In the genomic region with DNA sequence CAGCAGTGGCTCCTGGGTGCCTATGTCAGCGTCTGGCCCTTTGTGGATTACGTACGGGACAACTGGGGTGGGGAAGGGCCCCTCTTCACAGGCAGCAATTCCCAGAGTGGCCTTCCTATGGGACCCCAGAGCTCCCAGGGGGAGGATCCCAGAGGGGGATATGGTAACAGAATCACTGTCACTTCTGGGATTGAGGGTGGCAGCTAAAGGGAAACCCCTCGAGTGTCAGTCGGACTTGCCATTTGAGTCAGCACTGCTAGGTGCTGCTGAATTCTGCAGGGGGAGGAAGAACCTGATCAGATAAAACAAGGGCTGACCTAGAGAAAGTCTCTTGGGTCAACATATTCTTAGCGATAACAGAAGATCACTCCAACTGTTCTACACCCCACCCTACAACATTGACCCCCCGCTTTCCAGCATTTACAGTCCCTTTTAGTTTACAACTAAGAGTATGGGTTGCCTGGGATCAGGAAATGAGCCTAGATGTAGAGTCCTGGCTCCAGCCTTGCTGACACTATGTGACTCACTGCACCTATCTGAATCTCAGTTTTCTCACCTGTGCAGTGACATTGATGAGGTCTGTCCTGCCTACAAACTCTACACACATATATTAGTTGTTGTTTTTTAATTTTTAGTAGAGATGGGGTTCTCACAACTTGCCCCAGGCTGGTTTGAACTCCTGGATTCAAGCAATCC, we compare ENCODE assay signal across 8 cellular contexts. TPM values are rescaled to one million over a fixed set of nuclear protein-coding genes. Genes with fewer than 3 reads are reported as not detected.
DNase-seq lines count a peak whose midpoint lies in the region; ATAC-seq, FAIRE-seq and TF ChIP-seq lines count a peak whose summit lies in the region.

No MANE protein-coding gene starts in this region.

- no peaks in the 10 kb centered on the region for H3K36me3 Mint-ChIP-seq in GM23338 (ENCODE audit: low read depth)
- H3K36me3 Mint-ChIP-seq in stimulated activated naive B cell treated with anti-CD40 and anti-IgM and Interleukin-4, amounts not matched to agents 10 μg/mL and 1 μg/mL and 100 μg/mL, for 72 hours = no peaks in the 10 kb centered on the region

- H3K36me3 ChIP-seq in GM23338 (ENCODE audit: insufficient read depth) (no peaks in the 10 kb centered on the region), MM.1S (replicated peaks; ENCODE audit: insufficient read depth, low read length) (no peaks in the 10 kb centered on the region), adrenal gland (replicated peaks in 1 of 2) (no peaks in the 10 kb centered on the region)

- peak in 1 of 2 donors; percentile 58 for TF ChIP-seq POLR2A in adrenal gland (IDR thresholded peaks at IDR 0.05)

- FAIRE-seq in GM18507 (lab: Jason Lieb, UNC) = peak; percentile 96

- ATAC-seq in GM23338 = peak; percentile 6
- ATAC-seq in stimulated activated naive B cell treated with anti-CD40 and anti-IgM and Interleukin-4, amounts not matched to agents 10 μg/mL and 1 μg/mL and 100 μg/mL, for 72 hours (replicated peaks) = peak; percentile 70 to 73

- H3K9ac ChIP-seq in MM.1S (ENCODE audit: low read length) = peak overlapping the region; percentile 83

- DNase-seq in GM18507 (ENCODE audit: extremely low spot score, insufficient read length, low read depth) (no peak), GM23338 (ENCODE audit: low spot score) (no peak), MM.1S (peak; percentile 76), adrenal gland (peak in 3 of 7 donors; percentile 43 to 51 (median 45)), kidney tubule cell (ENCODE audit: low spot score) (peak; percentile 59), NCI-H345 treated with DMSO at 0.1 percent for 48 hours (lab: John Stamatoyannopoulos, UW; ENCODE audit: unreplicated experiment) (no peak), H4 (ENCODE audit: low spot score) (no peak)
- DNase-seq in stimulated activated naive B cell treated with anti-CD40 and anti-IgM and Interleukin-4, amounts not matched to agents 10 μg/mL and 1 μg/mL and 100 μg/mL, for 72 hours = peak; percentile 75

- H3K9me2 ChIP-seq in GM23338 (ENCODE audit: insufficient read depth) (no peaks in the 10 kb centered on the region), MM.1S (replicated peaks; ENCODE audit: insufficient read depth, low read length) (no peaks in the 10 kb centered on the region)

- peak overlapping the region; percentile 92 for H3K4me2 ChIP-seq in GM23338
- H3K4me2 ChIP-seq in MM.1S (ENCODE audit: low read depth, low read length) = peak overlapping the region; percentile 97

- peak overlapping the region; percentile 90 for H3K27ac Mint-ChIP-seq in GM23338
- peak overlapping the region; percentile 97 for H3K27ac Mint-ChIP-seq in stimulated activated naive B cell treated with anti-CD40 and anti-IgM and Interleukin-4, amounts not matched to agents 10 μg/mL and 1 μg/mL and 100 μg/mL, for 72 hours

- H2AFZ ChIP-seq in GM23338 (peak overlapping the region; percentile 40; the same call in 1 of the 2 replicates), MM.1S (ENCODE audit: low read length) (peak overlapping the region; percentile 57)

- H3K4me3 Mint-ChIP-seq in GM23338 = peak overlapping the region; percentile 74
- peak overlapping the region; percentile 90 to 93 for H3K4me3 Mint-ChIP-seq in stimulated activated naive B cell treated with anti-CD40 and anti-IgM and Interleukin-4, amounts not matched to agents 10 μg/mL and 1 μg/mL and 100 μg/mL, for 72 hours

- H3K4me3 ChIP-seq in GM23338 = peak overlapping the region; percentile 62
- H3K4me3 ChIP-seq in MM.1S (ENCODE audit: low read length) = peak overlapping the region; percentile 70
- peak overlapping the region in 2 of 4 donors; percentile 36 to 70 for H3K4me3 ChIP-seq in adrenal gland

- WGBS in adrenal gland, 4 donors = 13 to 20% (median 16%) methylated on average over 7 of the region's 7 CpGs

- H3K4me1 ChIP-seq in GM23338 (ENCODE audit: insufficient read depth) = peaks cover 36% of the 10 kb centered on the region
- H3K4me1 ChIP-seq in MM.1S (ENCODE audit: low read length) = peaks cover 64% of the 10 kb centered on the region
- H3K4me1 ChIP-seq in adrenal gland (replicated peaks in 1 of 2) = peaks cover 35 to 44% of the 10 kb centered on the region in 2 donors

- intact Hi-C loops in adrenal gland (cut with DNase I) = no loop called here

- H3K9me3 ChIP-seq in MM.1S (replicated peaks; ENCODE audit: insufficient read depth, low read length) (no peaks in the 10 kb centered on the region), adrenal gland (replicated peaks in 1 of 3) (no peaks in the 10 kb centered on the region)

- TF ChIP-seq CTCF in GM23338 (conservative IDR thresholded peaks at IDR 0.05; ENCODE audit: low read depth in 2 of 2) = no peak
- TF ChIP-seq CTCF in MM.1S (IDR thresholded peaks at IDR 0.05; ENCODE audit: low read length) = no peak
- TF ChIP-seq CTCF in adrenal gland (IDR thresholded peaks at IDR 0.05) = no peak

- H3K27ac ChIP-seq in GM23338 (ENCODE audit: low read depth) (peak overlapping the region; percentile 97), MM.1S (ENCODE audit: low read length) (peak overlapping the region; percentile 99), adrenal gland (peak overlapping the region; percentile 84 to 99 (median 93))

- H4K20me1 ChIP-seq in GM23338 (replicated peaks; ENCODE audit: insufficient read depth) (no peaks in the 10 kb centered on the region), MM.1S (ENCODE audit: insufficient read depth, low read length) (no peaks in the 10 kb centered on the region)

- H3K79me2 ChIP-seq in GM23338 (replicated peaks; ENCODE audit: insufficient read depth) (no peaks in the 10 kb centered on the region), MM.1S (ENCODE audit: low read length) (no peaks in the 10 kb centered on the region)

- peaks cover 30% of the 10 kb centered on the region for H3K27me3 Mint-ChIP-seq in GM23338 (ENCODE audit: insufficient read depth, low read depth, poor library complexity)
- H3K27me3 Mint-ChIP-seq in stimulated activated naive B cell treated with anti-CD40 and anti-IgM and Interleukin-4, amounts not matched to agents 10 μg/mL and 1 μg/mL and 100 μg/mL, for 72 hours = no peaks in the 10 kb centered on the region

- H3K9me3 Mint-ChIP-seq in GM23338 = no peaks in the 10 kb centered on the region
- no peaks in the 10 kb centered on the region for H3K9me3 Mint-ChIP-seq in stimulated activated naive B cell treated with anti-CD40 and anti-IgM and Interleukin-4, amounts not matched to agents 10 μg/mL and 1 μg/mL and 100 μg/mL, for 72 hours

- peaks cover 60% of the 10 kb centered on the region for H3K4me1 Mint-ChIP-seq in GM23338
- peaks cover 38 to 61% of the 10 kb centered on the region in 2 donors for H3K4me1 Mint-ChIP-seq in stimulated activated naive B cell treated with anti-CD40 and anti-IgM and Interleukin-4, amounts not matched to agents 10 μg/mL and 1 μg/mL and 100 μg/mL, for 72 hours

- no peaks in the 10 kb centered on the region for H3K27me3 ChIP-seq in GM23338 (ENCODE audit: insufficient read depth)
- no peaks in the 10 kb centered on the region for H3K27me3 ChIP-seq in MM.1S (replicated peaks; ENCODE audit: insufficient read depth, low read length)
- no peaks in the 10 kb centered on the region for H3K27me3 ChIP-seq in adrenal gland

- peaks cover 29% of the 10 kb centered on the region for H3F3A ChIP-seq in GM23338 (replicated peaks; ENCODE audit: low read depth)
- peaks cover 46% of the 10 kb centered on the region for H3F3A ChIP-seq in MM.1S (ENCODE audit: insufficient read depth, low read length)

TF ChIP-seq in GM23338, 12 proteins besides CTCF, POLR2A, EP300 and RAD21:
- no peak for TF ChIP-seq STAT1 (IDR thresholded peaks at IDR 0.05; ENCODE audit: unreplicated experiment)
TF ChIP-seq in GM23338: peak in this region for 0.

RNA-seq across cellular contexts. Expression of a gene that starts 12.3 kb away (rescaled TPM):
- 110 and 136 TPM in 2 replicates for total RNA-seq in GM23338 (2014; rRNA removed; shearing (Covaris generic))
- polyA plus RNA-seq in GM23338 (2016; fragmentation: Nextera tagmentation; extraction: Ambion mirVana) (108 and 114 TPM in 2 replicates), adrenal gland (100 to 1,000 TPM; 109 to 149 (median 123) TPM)
- 100 to 1,000 TPM; 211 to 711 (median 386) TPM for total RNA-seq in adrenal gland
- total RNA-seq in H4 (2014; rRNA removed; shearing (Covaris generic)) = 227 and 278 TPM in 2 replicates

RNA-seq across cellular contexts. Expression of a gene that starts 45.4 kb away (rescaled TPM):
- total RNA-seq in GM23338 (2014; rRNA removed; shearing (Covaris generic)) = 30.3 and 37.2 TPM in 2 replicates
- 13.5 and 13.7 TPM in 2 replicates for polyA plus RNA-seq in GM23338 (2016; fragmentation: Nextera tagmentation; extraction: Ambion mirVana)
- total RNA-seq in adrenal gland = 10 to 100 TPM; 26.6 to 57.4 (median 36.7) TPM
- 100 to 1,000 TPM in 1 of 3 donors, 10 to 100 TPM in 1, 1 to 10 TPM in 1; 9.7 to 101 (median 10.1) TPM for polyA plus RNA-seq in adrenal gland
- 47.3 and 51.5 TPM in 2 replicates for total RNA-seq in H4 (2014; rRNA removed; shearing (Covaris generic))

RNA-seq across cellular contexts. Expression of a gene that starts 45.7 kb away (rescaled TPM):
- total RNA-seq in GM23338 (2014; rRNA removed; shearing (Covaris generic)) = 77.5 and 88.5 TPM in 2 replicates
- 116 and 126 TPM in 2 replicates for polyA plus RNA-seq in GM23338 (2016; fragmentation: Nextera tagmentation; extraction: Ambion mirVana)
- 100 to 1,000 TPM in 7 of 8 donors, 10 to 100 TPM in 1; 69.1 to 170 (median 139) TPM for total RNA-seq in adrenal gland
- 100 to 1,000 TPM; 102 to 186 (median 128) TPM for polyA plus RNA-seq in adrenal gland
- total RNA-seq in H4 (2014; rRNA removed; shearing (Covaris generic)) = 80.9 and 98.5 TPM in 2 replicates

Comparison
In these comparisons a context has a peak if more than half of its experiments do, and no peak if none do; other contexts are left out.
1. DNase-seq: peak in MM.1S (single experiment), kidney tubule cell (single experiment) and stimulated activated naive B cell treated with anti-CD40 and anti-IgM and Interleukin-4, amounts not matched to agents 10 μg/mL and 1 μg/mL and 100 μg/mL, for 72 hours (single experiment); none in GM18507 (single experiment), GM23338 (single experiment), NCI-H345 treated with DMSO at 0.1 percent for 48 hours (single experiment) and H4 (single experiment).
2. Peak in every context shown above with its lines, with median percentiles within 50 percentile points of each other: H3K27ac ChIP-seq.